Comparison of ENCODE assay signal across 19 cellular contexts in the genomic region with DNA sequence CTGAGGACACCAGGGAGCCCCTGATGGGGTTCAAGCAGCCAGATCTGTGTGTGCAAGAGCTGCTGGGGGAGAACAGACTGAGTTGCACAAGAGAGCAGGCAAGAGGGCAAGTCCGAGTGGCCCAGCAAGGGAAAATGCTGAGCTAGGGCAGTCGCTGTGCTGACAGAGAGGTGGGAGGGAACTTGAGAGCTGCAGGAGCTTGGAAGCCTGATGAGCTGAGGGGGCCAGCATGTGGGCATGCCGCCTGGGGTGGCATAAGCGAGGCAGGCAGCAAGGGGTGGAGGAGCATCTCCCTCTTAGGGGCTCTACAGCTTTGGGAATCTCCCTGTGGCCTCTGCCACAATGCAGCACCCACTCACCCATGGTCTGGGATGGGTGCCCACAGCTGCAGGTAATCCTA. TPM values are rescaled to one million over a fixed set of nuclear protein-coding genes. Genes with fewer than 3 reads are reported as not detected.
A peak's percentile ranks its signal among the peaks of the same experiment; 100 is the strongest.
DNase-seq lines count a peak whose midpoint lies in the region; FAIRE-seq and TF ChIP-seq lines count a peak whose summit lies in the region.
"Had no signal": no experiment of that assay in that cellular context is flagged by ENCODE, and none has a peak within 500 bp of the region (broad histone marks: within the 10 kb centered on the region; RNA-seq: fewer than 3 reads in every experiment).

No MANE protein-coding gene starts in this region.

- H3K4me3 ChIP-seq in BLaER1 treated with 17β-estradiol and CSF1 and Interleukin-3, amounts not matched to agents 10 nM and 100 nM: no peak overlapping the region
- H3K4me3 ChIP-seq in HEK293 (ENCODE audit: low read depth, low read length): no peak overlapping the region
- H3K4me3 ChIP-seq in kidney (ENCODE audit: low read length in 2 of 2): no peak overlapping the region
- H3K4me3 ChIP-seq: GM23248, SJSA1 had no signal

- TF ChIP-seq CTCF in HEK293 (tag by site-specific recombination; IDR thresholded peaks at IDR 0.05) (no peak), kidney (IDR thresholded peaks at IDR 0.05; ENCODE audit: borderline replicate concordance, extremely low read depth, insufficient read depth) (no peak)

- no peak overlapping the region for H3K27ac ChIP-seq in BLaER1 treated with 17β-estradiol and CSF1 and Interleukin-3, amounts not matched to agents 10 nM and 100 nM
- no peak overlapping the region for H3K27ac ChIP-seq in HEK293 (ENCODE audit: extremely low read depth, low read depth, low read length)
- no peak overlapping the region for H3K27ac ChIP-seq in kidney (ENCODE audit: low read depth in 2 of 2, low read length in 2 of 2)
- H3K27ac ChIP-seq: GM23248, SJSA1 had no signal

- H3K9ac ChIP-seq in BLaER1 treated with 17β-estradiol and CSF1 and Interleukin-3, amounts not matched to agents 10 nM and 100 nM: no peak overlapping the region; a peak in 1 of 22 replicates
- H3K9ac ChIP-seq in kidney (ENCODE audit: low read length in 2 of 2): no peak overlapping the region
- H3K9ac ChIP-seq: GM23248 had no signal

- no peaks in the 10 kb centered on the region for H4K20me1 ChIP-seq in BLaER1 treated with 17β-estradiol and CSF1 and Interleukin-3, amounts not matched to agents 10 nM and 100 nM

- POLR2A ChIA-PET in HEK293 (lab: Yijun Ruan, JAX): no interaction called here

- DNase-seq in kidney (peak; percentile 41), posterior vena cava (ENCODE audit: low spot score) (peak; percentile 58), superior temporal gyrus (ENCODE audit: extremely low spot score) (no peak), inferior parietal cortex (ENCODE audit: extremely low spot score) (no peak), iPS-NIHi11 (ENCODE audit: low spot score) (no peak)
- DNase-seq: CD8-positive, alpha-beta T cell; DMS153; GM23248; MV-4-11; NCI-H1105 treated with DMSO at 0.1 percent for 48 hours; NCI-H446 treated with DMSO at 0.1 percent for 48 hours; NCI-H526 treated with DMSO at 0.1 percent for 48 hours; OCI-M1 had no signal

- H3K36me3 ChIP-seq in BLaER1 treated with 17β-estradiol and CSF1 and Interleukin-3, amounts not matched to agents 10 nM and 100 nM: no peaks in the 10 kb centered on the region
- H3K36me3 ChIP-seq in HEK293 (ENCODE audit: control insufficient read depth in 2 of 2, insufficient read depth in 1 of 2, low read length in 2 of 2): no peaks in the 10 kb centered on the region
- no peaks in the 10 kb centered on the region for H3K36me3 ChIP-seq in kidney (ENCODE audit: control insufficient read depth in 1 of 2, insufficient read depth in 2 of 2, low read length in 2 of 2)
- H3K36me3 ChIP-seq: SJSA1 had no signal

- peaks cover 6 to 67% (median 60%) of the 10 kb centered on the region in 10 experiments; a peak in 18 of 20 replicates for H3K4me1 ChIP-seq in BLaER1 treated with 17β-estradiol and CSF1 and Interleukin-3, amounts not matched to agents 10 nM and 100 nM
- H3K4me1 ChIP-seq in HEK293 (ENCODE audit: control insufficient read depth, insufficient read depth, low read length) (peaks cover 7% of the 10 kb centered on the region; the same call in 1 of the 2 replicates), kidney (ENCODE audit: control insufficient read depth in 1 of 2, insufficient read depth in 1 of 2, low read depth in 1 of 2, low read length in 2 of 2) (peaks cover 0 to 4% of the 10 kb centered on the region in 2 donors)

- no peaks in the 10 kb centered on the region for H3K9me3 ChIP-seq in BLaER1 treated with 17β-estradiol and CSF1 and Interleukin-3, amounts not matched to agents 10 nM and 100 nM (replicated peaks in 1 of 11)
- no peaks in the 10 kb centered on the region for H3K9me3 ChIP-seq in HEK293 (ENCODE audit: control insufficient read depth, insufficient read depth, low read depth, low read length)
- H3K9me3 ChIP-seq in kidney (ENCODE audit: control insufficient read depth in 1 of 2, low read length in 2 of 2): no peaks in the 10 kb centered on the region

- no peak for FAIRE-seq in kidney (lab: Jason Lieb, UNC)
- FAIRE-seq: GM12891, RCC 7860 had no signal

- H3K4me2 ChIP-seq in BLaER1 treated with 17β-estradiol and CSF1 and Interleukin-3, amounts not matched to agents 10 nM and 100 nM: peak overlapping the region in 9 of 11 experiments; percentile 13 to 100 (median 88); a peak in 16 of 22 replicates

- CTCF ChIA-PET in HEK293 (lab: Yijun Ruan, JAX): interaction anchor here (1.0 to 1.2 kb wide), 2 partner anchors 14 to 20 kb away, joined by 4 read pairs; no protein-coding TSS in a partner anchor

- intact Hi-C loops in kidney (cut with DNase I): no loop called here
- intact Hi-C loops in posterior vena cava (cut with DNase I): loop anchor here in 1 of 2 donors (2.0 kb wide), 1 partner anchor 37 kb away; no protein-coding TSS in a partner anchor

- H3K27me3 ChIP-seq in BLaER1 treated with 17β-estradiol and CSF1 and Interleukin-3, amounts not matched to agents 10 nM and 100 nM: peaks cover 0 to 13% (median 0%) of the 10 kb centered on the region in 11 experiments; a peak in 6 of 22 replicates

TF ChIP-seq in HEK293, 187 proteins besides CTCF, POLR2A, EP300 and RAD21 (continues in another document):
- TF ChIP-seq ZFHX2 (tag by site-specific recombination; conservative IDR thresholded peaks at IDR 0.05): 0 out of 2 replicates have a peak, but pooled peaks have one; percentile 20
- TF ChIP-seq ZBTB21 (tag by site-specific recombination; IDR thresholded peaks at IDR 0.05): no peak
- TF ChIP-seq, protein P1, sequence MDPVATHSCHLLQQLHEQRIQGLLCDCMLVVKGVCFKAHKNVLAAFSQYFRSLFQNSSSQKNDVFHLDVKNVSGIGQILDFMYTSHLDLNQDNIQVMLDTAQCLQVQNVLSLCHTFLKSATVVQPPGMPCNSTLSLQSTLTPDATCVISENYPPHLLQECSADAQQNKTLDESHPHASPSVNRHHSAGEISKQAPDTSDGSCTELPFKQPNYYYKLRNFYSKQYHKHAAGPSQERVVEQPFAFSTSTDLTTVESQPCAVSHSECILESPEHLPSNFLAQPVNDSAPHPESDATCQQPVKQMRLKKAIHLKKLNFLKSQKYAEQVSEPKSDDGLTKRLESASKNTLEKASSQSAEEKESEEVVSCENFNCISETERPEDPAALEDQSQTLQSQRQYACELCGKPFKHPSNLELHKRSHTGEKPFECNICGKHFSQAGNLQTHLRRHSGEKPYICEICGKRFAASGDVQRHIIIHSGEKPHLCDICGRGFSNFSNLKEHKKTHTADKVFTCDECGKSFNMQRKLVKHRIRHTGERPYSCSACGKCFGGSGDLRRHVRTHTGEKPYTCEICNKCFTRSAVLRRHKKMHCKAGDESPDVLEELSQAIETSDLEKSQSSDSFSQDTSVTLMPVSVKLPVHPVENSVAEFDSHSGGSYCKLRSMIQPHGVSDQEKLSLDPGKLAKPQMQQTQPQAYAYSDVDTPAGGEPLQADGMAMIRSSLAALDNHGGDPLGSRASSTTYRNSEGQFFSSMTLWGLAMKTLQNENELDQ (tag by site-specific recombination; IDR thresholded peaks at IDR 0.05; ENCODE audit: low read depth): no peak
- no peak for TF ChIP-seq ZNF830 (tag by site-specific recombination; IDR thresholded peaks at IDR 0.05; ENCODE audit: low read depth)
- no peak for TF ChIP-seq ZNF239 (tag by site-specific recombination; IDR thresholded peaks at IDR 0.05)
- no peak for TF ChIP-seq ZNF132 (tag by site-specific recombination; IDR thresholded peaks at IDR 0.05; ENCODE audit: borderline replicate concordance)
- TF ChIP-seq, protein P2, sequence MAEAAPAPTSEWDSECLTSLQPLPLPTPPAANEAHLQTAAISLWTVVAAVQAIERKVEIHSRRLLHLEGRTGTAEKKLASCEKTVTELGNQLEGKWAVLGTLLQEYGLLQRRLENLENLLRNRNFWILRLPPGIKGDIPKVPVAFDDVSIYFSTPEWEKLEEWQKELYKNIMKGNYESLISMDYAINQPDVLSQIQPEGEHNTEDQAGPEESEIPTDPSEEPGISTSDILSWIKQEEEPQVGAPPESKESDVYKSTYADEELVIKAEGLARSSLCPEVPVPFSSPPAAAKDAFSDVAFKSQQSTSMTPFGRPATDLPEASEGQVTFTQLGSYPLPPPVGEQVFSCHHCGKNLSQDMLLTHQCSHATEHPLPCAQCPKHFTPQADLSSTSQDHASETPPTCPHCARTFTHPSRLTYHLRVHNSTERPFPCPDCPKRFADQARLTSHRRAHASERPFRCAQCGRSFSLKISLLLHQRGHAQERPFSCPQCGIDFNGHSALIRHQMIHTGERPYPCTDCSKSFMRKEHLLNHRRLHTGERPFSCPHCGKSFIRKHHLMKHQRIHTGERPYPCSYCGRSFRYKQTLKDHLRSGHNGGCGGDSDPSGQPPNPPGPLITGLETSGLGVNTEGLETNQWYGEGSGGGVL (tag by site-specific recombination; IDR thresholded peaks at IDR 0.05): no peak

RNA-seq across cellular contexts. Expression of a gene that starts 4.7 kb away (rescaled TPM):
- total RNA-seq in kidney (7.9 TPM), posterior vena cava (10 to 100 TPM in 1 of 2 donors, 1 to 10 TPM in 1; 7.2 to 11.7 TPM)
- 9.0 TPM for polyA plus RNA-seq in kidney (ENCODE audit: insufficient read depth, low read depth, low replicate concordance)
- total RNA-seq: G401, SJSA1 had no signal

Comparison
In these comparisons a context has a peak if more than half of its experiments do, and no peak if none do; other contexts are left out.
1. DNase-seq: peak in kidney (single experiment) and posterior vena cava (single experiment); none in superior temporal gyrus (single experiment), inferior parietal cortex (single experiment) and iPS-NIHi11 (single experiment).